ENCODE assay signal across 23 cellular contexts in the genomic region with DNA sequence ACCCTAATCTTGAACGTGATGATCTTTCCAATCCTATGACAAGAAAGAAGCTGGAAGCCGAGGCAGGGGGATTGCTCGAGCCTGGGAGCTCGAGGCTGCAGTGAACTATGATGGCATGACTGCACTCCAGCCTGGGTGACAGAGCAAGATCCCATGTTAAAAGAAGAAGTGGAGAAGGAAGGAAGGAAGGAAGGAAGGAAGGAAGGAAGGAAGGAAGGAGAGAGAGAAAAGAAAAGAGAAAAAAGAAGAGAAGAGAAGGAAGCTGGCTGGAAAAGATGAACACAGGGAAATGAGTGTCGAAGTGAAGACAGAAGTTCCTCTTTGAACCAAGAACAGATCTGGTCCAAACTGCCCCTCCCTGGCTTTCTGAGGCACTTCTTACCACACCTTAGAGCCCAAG.
"Had no signal": no experiment of that assay in that cellular context is flagged by ENCODE, and none has a peak within 500 bp of the region (broad histone marks: within the 10 kb centered on the region; RNA-seq: fewer than 3 reads in every experiment).

No MANE protein-coding gene starts in this region.

- H3K4me1 ChIP-seq: adrenal gland, SJSA1 had no signal

- H3K27ac ChIP-seq: adrenal gland, SJSA1 had no signal

- H3K36me3 ChIP-seq: adrenal gland, SJSA1 had no signal

- ATAC-seq: Panc1 had no signal

- H3K9me3 ChIP-seq: adrenal gland had no signal

- H3K4me3 ChIP-seq: adrenal gland, SJSA1 had no signal

- DNase-seq: activated B cell treated with CpG ODN at 0.5 μM for 24 hours; activated CD4-positive, alpha-beta memory T cell treated with anti-CD3 and anti-CD28 coated beads, Interleukin-2, amount 10 ng/mL, durations not matched to agents 7 days and 5 days; activated CD4-positive, alpha-beta T cell treated with anti-CD3 and anti-CD28 coated beads for 1 hour; activated CD4-positive, alpha-beta T cell treated with anti-CD3 and anti-CD28 coated beads, Interleukin-2, amount 50 U/mL, for 1 hour; activated naive CD4-positive, alpha-beta T cell treated with anti-CD3 and anti-CD28 coated beads, Interleukin-2, amount 50 U/mL, for 16 hours; activated naive CD8-positive, alpha-beta T cell treated with anti-CD3 and anti-CD28 coated beads, Interleukin-2, amount 10 ng/mL, durations not matched to agents 7 days and 5 days; adrenal gland; anterior cingulate cortex; caudate nucleus; MM.1S; NCI-H1105; NCI-H1436; NCI-H1694 treated with DMSO at 0.1 percent for 48 hours; NCI-H2029 treated with DMSO at 0.1 percent for 48 hours; NCI-H345; NCI-H510A; NCI-H526 treated with DMSO at 0.1 percent for 48 hours; NCI-H82; RPMI8226; SHP77; T-helper 9 cell had no signal

- H3K27me3 ChIP-seq: adrenal gland, SJSA1 had no signal
